Comparison of ENCODE assay signal across 1 cellular context in genomic region chr12:31984806-31985591, GRCh38.
A peak's percentile ranks its signal among the peaks of the same experiment; 100 is the strongest.
TF ChIP-seq lines count a peak whose summit lies in the region.

No MANE protein-coding gene starts in this region.

TF ChIP-seq in K562, 482 proteins besides CTCF, POLR2A, EP300 and RAD21 (continued from another document):
- TF ChIP-seq, protein P1, sequence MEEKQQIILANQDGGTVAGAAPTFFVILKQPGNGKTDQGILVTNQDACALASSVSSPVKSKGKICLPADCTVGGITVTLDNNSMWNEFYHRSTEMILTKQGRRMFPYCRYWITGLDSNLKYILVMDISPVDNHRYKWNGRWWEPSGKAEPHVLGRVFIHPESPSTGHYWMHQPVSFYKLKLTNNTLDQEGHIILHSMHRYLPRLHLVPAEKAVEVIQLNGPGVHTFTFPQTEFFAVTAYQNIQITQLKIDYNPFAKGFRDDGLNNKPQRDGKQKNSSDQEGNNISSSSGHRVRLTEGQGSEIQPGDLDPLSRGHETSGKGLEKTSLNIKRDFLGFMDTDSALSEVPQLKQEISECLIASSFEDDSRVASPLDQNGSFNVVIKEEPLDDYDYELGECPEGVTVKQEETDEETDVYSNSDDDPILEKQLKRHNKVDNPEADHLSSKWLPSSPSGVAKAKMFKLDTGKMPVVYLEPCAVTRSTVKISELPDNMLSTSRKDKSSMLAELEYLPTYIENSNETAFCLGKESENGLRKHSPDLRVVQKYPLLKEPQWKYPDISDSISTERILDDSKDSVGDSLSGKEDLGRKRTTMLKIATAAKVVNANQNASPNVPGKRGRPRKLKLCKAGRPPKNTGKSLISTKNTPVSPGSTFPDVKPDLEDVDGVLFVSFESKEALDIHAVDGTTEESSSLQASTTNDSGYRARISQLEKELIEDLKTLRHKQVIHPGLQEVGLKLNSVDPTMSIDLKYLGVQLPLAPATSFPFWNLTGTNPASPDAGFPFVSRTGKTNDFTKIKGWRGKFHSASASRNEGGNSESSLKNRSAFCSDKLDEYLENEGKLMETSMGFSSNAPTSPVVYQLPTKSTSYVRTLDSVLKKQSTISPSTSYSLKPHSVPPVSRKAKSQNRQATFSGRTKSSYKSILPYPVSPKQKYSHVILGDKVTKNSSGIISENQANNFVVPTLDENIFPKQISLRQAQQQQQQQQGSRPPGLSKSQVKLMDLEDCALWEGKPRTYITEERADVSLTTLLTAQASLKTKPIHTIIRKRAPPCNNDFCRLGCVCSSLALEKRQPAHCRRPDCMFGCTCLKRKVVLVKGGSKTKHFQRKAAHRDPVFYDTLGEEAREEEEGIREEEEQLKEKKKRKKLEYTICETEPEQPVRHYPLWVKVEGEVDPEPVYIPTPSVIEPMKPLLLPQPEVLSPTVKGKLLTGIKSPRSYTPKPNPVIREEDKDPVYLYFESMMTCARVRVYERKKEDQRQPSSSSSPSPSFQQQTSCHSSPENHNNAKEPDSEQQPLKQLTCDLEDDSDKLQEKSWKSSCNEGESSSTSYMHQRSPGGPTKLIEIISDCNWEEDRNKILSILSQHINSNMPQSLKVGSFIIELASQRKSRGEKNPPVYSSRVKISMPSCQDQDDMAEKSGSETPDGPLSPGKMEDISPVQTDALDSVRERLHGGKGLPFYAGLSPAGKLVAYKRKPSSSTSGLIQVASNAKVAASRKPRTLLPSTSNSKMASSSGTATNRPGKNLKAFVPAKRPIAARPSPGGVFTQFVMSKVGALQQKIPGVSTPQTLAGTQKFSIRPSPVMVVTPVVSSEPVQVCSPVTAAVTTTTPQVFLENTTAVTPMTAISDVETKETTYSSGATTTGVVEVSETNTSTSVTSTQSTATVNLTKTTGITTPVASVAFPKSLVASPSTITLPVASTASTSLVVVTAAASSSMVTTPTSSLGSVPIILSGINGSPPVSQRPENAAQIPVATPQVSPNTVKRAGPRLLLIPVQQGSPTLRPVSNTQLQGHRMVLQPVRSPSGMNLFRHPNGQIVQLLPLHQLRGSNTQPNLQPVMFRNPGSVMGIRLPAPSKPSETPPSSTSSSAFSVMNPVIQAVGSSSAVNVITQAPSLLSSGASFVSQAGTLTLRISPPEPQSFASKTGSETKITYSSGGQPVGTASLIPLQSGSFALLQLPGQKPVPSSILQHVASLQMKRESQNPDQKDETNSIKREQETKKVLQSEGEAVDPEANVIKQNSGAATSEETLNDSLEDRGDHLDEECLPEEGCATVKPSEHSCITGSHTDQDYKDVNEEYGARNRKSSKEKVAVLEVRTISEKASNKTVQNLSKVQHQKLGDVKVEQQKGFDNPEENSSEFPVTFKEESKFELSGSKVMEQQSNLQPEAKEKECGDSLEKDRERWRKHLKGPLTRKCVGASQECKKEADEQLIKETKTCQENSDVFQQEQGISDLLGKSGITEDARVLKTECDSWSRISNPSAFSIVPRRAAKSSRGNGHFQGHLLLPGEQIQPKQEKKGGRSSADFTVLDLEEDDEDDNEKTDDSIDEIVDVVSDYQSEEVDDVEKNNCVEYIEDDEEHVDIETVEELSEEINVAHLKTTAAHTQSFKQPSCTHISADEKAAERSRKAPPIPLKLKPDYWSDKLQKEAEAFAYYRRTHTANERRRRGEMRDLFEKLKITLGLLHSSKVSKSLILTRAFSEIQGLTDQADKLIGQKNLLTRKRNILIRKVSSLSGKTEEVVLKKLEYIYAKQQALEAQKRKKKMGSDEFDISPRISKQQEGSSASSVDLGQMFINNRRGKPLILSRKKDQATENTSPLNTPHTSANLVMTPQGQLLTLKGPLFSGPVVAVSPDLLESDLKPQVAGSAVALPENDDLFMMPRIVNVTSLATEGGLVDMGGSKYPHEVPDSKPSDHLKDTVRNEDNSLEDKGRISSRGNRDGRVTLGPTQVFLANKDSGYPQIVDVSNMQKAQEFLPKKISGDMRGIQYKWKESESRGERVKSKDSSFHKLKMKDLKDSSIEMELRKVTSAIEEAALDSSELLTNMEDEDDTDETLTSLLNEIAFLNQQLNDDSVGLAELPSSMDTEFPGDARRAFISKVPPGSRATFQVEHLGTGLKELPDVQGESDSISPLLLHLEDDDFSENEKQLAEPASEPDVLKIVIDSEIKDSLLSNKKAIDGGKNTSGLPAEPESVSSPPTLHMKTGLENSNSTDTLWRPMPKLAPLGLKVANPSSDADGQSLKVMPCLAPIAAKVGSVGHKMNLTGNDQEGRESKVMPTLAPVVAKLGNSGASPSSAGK (IDR thresholded peaks at IDR 0.05), result peak; percentile 55; the same call in 1 of the 2 replicates
- no peak for TF ChIP-seq RBFOX2 (IDR thresholded peaks at IDR 0.05; ENCODE audit: low read depth, low read length)
- TF ChIP-seq CC2D1A (IDR thresholded peaks at IDR 0.05), result no peak
- TF ChIP-seq SOX6 (IDR thresholded peaks at IDR 0.05), result peak; percentile 37
- no peak for TF ChIP-seq GTF2E2 (tag; IDR thresholded peaks at IDR 0.05)
- no peak for TF ChIP-seq MYNN (IDR thresholded peaks at IDR 0.05)
- TF ChIP-seq MYNN (CRISPR knock-in tag; IDR thresholded peaks at IDR 0.05), result no peak
- TF ChIP-seq MIER1 (IDR thresholded peaks at IDR 0.05; ENCODE audit: low read depth), result no peak
- TF ChIP-seq ZNF561 (CRISPR knock-in tag; conservative IDR thresholded peaks at IDR 0.05), result no peak
- peak; percentile 52; the same call in 1 of the 2 replicates for TF ChIP-seq L3MBTL2 (IDR thresholded peaks at IDR 0.05)
- peak; percentile 96 for TF ChIP-seq ZNF75A (CRISPR knock-in tag; IDR thresholded peaks at IDR 0.05)
